ENCODE assay signal across 23 cellular contexts in the genomic region with DNA sequence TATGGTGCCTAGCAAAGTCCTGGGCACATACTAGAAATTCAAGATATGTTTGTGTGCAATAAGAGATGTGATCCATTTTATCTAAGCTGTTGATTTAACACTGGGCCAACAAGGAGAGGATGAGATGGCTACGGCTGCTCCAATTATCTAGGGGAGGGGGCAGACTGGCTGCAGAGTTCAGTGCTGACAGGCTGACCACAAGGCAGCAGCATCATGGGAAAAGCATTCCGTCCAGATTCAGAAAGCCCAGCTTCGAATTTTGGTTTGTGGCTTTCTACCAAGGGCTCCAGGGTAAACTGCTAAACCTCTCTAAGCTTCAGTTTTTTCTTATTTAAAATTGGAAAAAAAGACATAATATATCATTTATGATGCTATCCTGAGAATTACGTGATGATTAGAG.
"Had no signal": no experiment of that assay in that cellular context is flagged by ENCODE, and none has a peak within 500 bp of the region (broad histone marks: within the 10 kb centered on the region; RNA-seq: fewer than 3 reads in every experiment).

No MANE protein-coding gene starts in this region.

- H3K27ac ChIP-seq: neural progenitor cell, ovary, parathyroid adenoma, psoas muscle, right lobe of liver, sigmoid colon, stomach, thoracic aorta, thyroid gland, tibial nerve, upper lobe of left lung, uterus had no signal

- H3K9me3 ChIP-seq: ovary, psoas muscle, right lobe of liver, sigmoid colon, stomach, thoracic aorta, thyroid gland, tibial nerve, upper lobe of left lung, uterus had no signal

- H3K4me3 ChIP-seq: neural progenitor cell, ovary, psoas muscle, right lobe of liver, sigmoid colon, stomach, thoracic aorta, thyroid gland, tibial nerve, upper lobe of left lung, uterus had no signal

- DNase-seq: natural killer cell; occipital lobe; ovary; psoas muscle; right cardiac atrium; right lobe of liver; sigmoid colon; small intestine; stimulated activated CD4-positive, alpha-beta T cell treated with anti-CD3 and anti-CD28 coated beads, Interleukin-15, amount 100 ng/mL, for 24 hours; stimulated activated CD4-positive, alpha-beta T cell treated with anti-CD3 and anti-CD28 coated beads, Interleukin-2, amount 100 ng/mL, for 24 hours; stimulated activated CD4-positive, alpha-beta T cell treated with anti-CD3 and anti-CD28 coated beads, Interleukin-2, amount 100 ng/mL, for 48 hours; stimulated activated CD4-positive, alpha-beta T cell treated with anti-CD3 and anti-CD28 coated beads, Interleukin-4, amount 100 ng/mL, for 24 hours; stimulated activated naive B cell treated with anti-CD40 and anti-IgM and Interleukin-4, amounts not matched to agents 10 μg/mL and 1 μg/mL and 100 μg/mL, for 72 hours; stimulated activated naive CD4-positive, alpha-beta T cell treated with Interleukin-2 at 50 U/mL for 16 hours; stomach; thyroid gland; trophoblast cell; upper lobe of left lung; uterus had no signal

- FAIRE-seq: small intestine had no signal

- H3K27me3 ChIP-seq: neural progenitor cell, ovary, right lobe of liver, sigmoid colon, stomach, thyroid gland, tibial nerve, upper lobe of left lung, uterus had no signal

- H3K4me1 ChIP-seq: parathyroid adenoma, psoas muscle, right lobe of liver, sigmoid colon, stomach, thyroid gland, tibial nerve, upper lobe of left lung, uterus had no signal

- H3K36me3 ChIP-seq: neural progenitor cell, ovary, right lobe of liver, sigmoid colon, stomach, thoracic aorta, thyroid gland, tibial nerve, upper lobe of left lung, uterus had no signal
